ENCODE assay signal across 10 cellular contexts in genomic region chr15:58174709-58175108, GRCh38. TPM values are rescaled to one million over a fixed set of nuclear protein-coding genes. Genes with fewer than 3 reads are reported as not detected.
"Had no signal": no experiment of that assay in that cellular context is flagged by ENCODE, and none has a peak within 500 bp of the region (broad histone marks: within the 10 kb centered on the region; RNA-seq: fewer than 3 reads in every experiment).

No MANE protein-coding gene starts in this region.

- H3K4me3 Mint-ChIP-seq: H9, HFFc6 had no signal

- H3K4me3 ChIP-seq: GM23248 had no signal

- H3K4me2 ChIP-seq: KMS-11 had no signal

- H3K27ac Mint-ChIP-seq: H9, HFFc6 had no signal

- ATAC-seq: HCT116 had no signal

- H3K27ac ChIP-seq: GM23248, HL-60, KMS-11 had no signal

- DNase-seq: GM23248, H9, HFFc6, IMR-90, KBM-7 had no signal

- H2AFZ ChIP-seq: GM23248 had no signal

- H3K9me3 Mint-ChIP-seq: H9, HFFc6 had no signal

RNA-seq across cellular contexts. Expression of gene AQP9, which starts 36.5 kb away (rescaled TPM):
- total RNA-seq: GM23248, H1, H9, HFFc6, HT1080, IMR-90 had no signal
- polyA plus RNA-seq: GM23248, H1, IMR-90 had no signal
